In genomic region chr15:72685925-72686794, GRCh38 we compare ENCODE assay signal across 1 cellular context.
A peak's percentile ranks its signal among the peaks of the same experiment; 100 is the strongest.
TF ChIP-seq lines count a peak whose summit lies in the region.

Gene BBS4 (plus strand): TSS chr15:72686207. CDS start chr15:72686228, 21 bp downstream.
Gene HIGD2B (minus strand): TSS chr15:72686182. CDS start chr15:72676374, 9,808 bp downstream.

TF ChIP-seq in HepG2, 621 proteins besides CTCF, POLR2A, EP300 and RAD21 (continued from another document and continues in another):
- TF ChIP-seq ZNF513 (CRISPR knock-in tag; conservative IDR thresholded peaks at IDR 0.05) (no peak), ZNF746 (CRISPR knock-in tag; IDR thresholded peaks at IDR 0.05) (peak; percentile 57; the same call in 1 of the 2 replicates), ZNF703 (CRISPR knock-in tag; IDR thresholded peaks at IDR 0.05; ENCODE audit: borderline replicate concordance) (no peak), RXRA (CRISPR knock-in tag; IDR thresholded peaks at IDR 0.05) (peak; percentile 47; the same call in 1 of the 2 replicates), ZNF564 (CRISPR knock-in tag; IDR thresholded peaks at IDR 0.05) (no peak), ZBTB14 (CRISPR knock-in tag; IDR thresholded peaks at IDR 0.05) (no peak), ZNF383 (CRISPR knock-in tag; IDR thresholded peaks at IDR 0.05; ENCODE audit: borderline replicate concordance) (no peak), CCDC6 (CRISPR knock-in tag; IDR thresholded peaks at IDR 0.05) (0 out of 2 replicates have a peak, but pooled peaks have one; percentile 27), ZNF709 (CRISPR knock-in tag; IDR thresholded peaks at IDR 0.05) (no peak; the same call in 1 of the 2 replicates), ZBTB44 (CRISPR knock-in tag; IDR thresholded peaks at IDR 0.05) (no peak), ZNF766 (CRISPR knock-in tag; IDR thresholded peaks at IDR 0.05; ENCODE audit: borderline replicate concordance) (0 out of 2 replicates have a peak, but pooled peaks have one; percentile 8), ZKSCAN1 (IDR thresholded peaks at IDR 0.05; ENCODE audit: low read length) (no peak), ZFP62 (CRISPR knock-in tag; IDR thresholded peaks at IDR 0.05) (no peak), PHF21A (CRISPR knock-in tag; IDR thresholded peaks at IDR 0.05) (peak; percentile 86), NCOA2 (CRISPR knock-in tag; IDR thresholded peaks at IDR 0.05) (no peak), REPIN1 (CRISPR knock-in tag; IDR thresholded peaks at IDR 0.05; ENCODE audit: borderline replicate concordance, low read depth) (peak; percentile 58; the same call in 1 of the 2 replicates), ARID5B (CRISPR knock-in tag; IDR thresholded peaks at IDR 0.05) (0 out of 2 replicates have a peak, but pooled peaks have one; percentile 18), ZNF253 (CRISPR knock-in tag; IDR thresholded peaks at IDR 0.05; ENCODE audit: borderline replicate concordance) (no peak), ZNF337 (CRISPR knock-in tag; IDR thresholded peaks at IDR 0.05; ENCODE audit: borderline replicate concordance, low read depth) (no peak), PHF20 (CRISPR knock-in tag; IDR thresholded peaks at IDR 0.05) (peak; percentile 83), REL (CRISPR knock-in tag; conservative IDR thresholded peaks at IDR 0.05) (no peak), ZNF296 (CRISPR knock-in tag; conservative IDR thresholded peaks at IDR 0.05) (no peak), KAT7 (CRISPR knock-in tag; IDR thresholded peaks at IDR 0.05; ENCODE audit: borderline replicate concordance) (no peak), DRAP1 (CRISPR knock-in tag; IDR thresholded peaks at IDR 0.05) (peak; percentile 87), ZNF724P (CRISPR knock-in tag; IDR thresholded peaks at IDR 0.05; ENCODE audit: borderline replicate concordance) (peak; percentile 43; the same call in 1 of the 2 replicates), HMG20B (CRISPR knock-in tag; conservative IDR thresholded peaks at IDR 0.05) (no peak), SIX1 (CRISPR knock-in tag; IDR thresholded peaks at IDR 0.05; ENCODE audit: borderline replicate concordance) (0 out of 2 replicates have a peak, but pooled peaks have one; percentile 13), SRSF1 (optimal IDR thresholded peaks at IDR 0.05; ENCODE audit: low read depth, low read length) (peak; percentile 51), MAZ (IDR thresholded peaks at IDR 0.05; ENCODE audit: borderline replicate concordance, low read depth, low read length) (0 out of 2 replicates have a peak, but pooled peaks have one; percentile 30), MAZ (CRISPR knock-in tag; IDR thresholded peaks at IDR 0.05; ENCODE audit: low read depth) (no peak; the same call in 1 of the 2 replicates), ZNF772 (CRISPR knock-in tag; IDR thresholded peaks at IDR 0.05) (no peak), RFX5 (IDR thresholded peaks at IDR 0.05; ENCODE audit: low read depth, low read length) (no peak), ASH2L (IDR thresholded peaks at IDR 0.05; ENCODE audit: insufficient read length, low read depth, low read length) (peak; percentile 54), ZNF607 (CRISPR knock-in tag; IDR thresholded peaks at IDR 0.05; ENCODE audit: borderline replicate concordance) (peak; percentile 46; the same call in 1 of the 2 replicates), ZNF20 (CRISPR knock-in tag; IDR thresholded peaks at IDR 0.05) (no peak), ZZZ3 (CRISPR knock-in tag; IDR thresholded peaks at IDR 0.05; ENCODE audit: borderline replicate concordance) (no peak), GPN1 (CRISPR knock-in tag; IDR thresholded peaks at IDR 0.05; ENCODE audit: borderline replicate concordance) (no peak), PRPF4 (IDR thresholded peaks at IDR 0.05; ENCODE audit: low read depth, low read length, poor library complexity, severe bottlenecking) (no peak), POGZ (CRISPR knock-in tag; IDR thresholded peaks at IDR 0.05) (peak; percentile 64), JUNB (CRISPR knock-in tag; IDR thresholded peaks at IDR 0.05; ENCODE audit: borderline replicate concordance) (no peak), ARHGAP35 (CRISPR knock-in tag; IDR thresholded peaks at IDR 0.05; ENCODE audit: borderline replicate concordance) (peak; percentile 29; the same call in 1 of the 2 replicates), SMAD9 (CRISPR knock-in tag; IDR thresholded peaks at IDR 0.05) (no peak), GABPA (IDR thresholded peaks at IDR 0.05; ENCODE audit: low read depth, low read length) (peak; percentile 85), GABPA (CRISPR knock-in tag; IDR thresholded peaks at IDR 0.05; ENCODE audit: low read depth) (peak; percentile 96), PAXIP1 (CRISPR knock-in tag; conservative IDR thresholded peaks at IDR 0.05) (peak; percentile 32; the same call in 1 of the 2 replicates), KAT8 (CRISPR knock-in tag; IDR thresholded peaks at IDR 0.05) (peak; percentile 89), TRAFD1 (CRISPR knock-in tag; IDR thresholded peaks at IDR 0.05; ENCODE audit: borderline replicate concordance) (no peak), MEIS2 (CRISPR knock-in tag; IDR thresholded peaks at IDR 0.05) (0 out of 2 replicates have a peak, but pooled peaks have one; percentile 7), GTF2F1 (IDR thresholded peaks at IDR 0.05; ENCODE audit: low read length) (0 out of 2 replicates have a peak, but pooled peaks have one; percentile 40), HBP1 (CRISPR knock-in tag; IDR thresholded peaks at IDR 0.05; ENCODE audit: low read depth) (no peak), NR2C2 (CRISPR knock-in tag; IDR thresholded peaks at IDR 0.05; ENCODE audit: borderline replicate concordance) (peak; percentile 88), NFYC (CRISPR knock-in tag; IDR thresholded peaks at IDR 0.05) (no peak), ZNF547 (CRISPR knock-in tag; IDR thresholded peaks at IDR 0.05) (0 out of 2 replicates have a peak, but pooled peaks have one; percentile 52), ZNF589 (CRISPR knock-in tag; conservative IDR thresholded peaks at IDR 0.05) (no peak), ZNF138 (CRISPR knock-in tag; IDR thresholded peaks at IDR 0.05; ENCODE audit: low read depth) (no peak; the same call in 1 of the 2 replicates)
